ENCODE assay signal across 26 cellular contexts in genomic region chr11:132590986-132591385, GRCh38.
"Had no signal": no experiment of that assay in that cellular context is flagged by ENCODE, and none has a peak within 500 bp of the region (broad histone marks: within the 10 kb centered on the region; RNA-seq: fewer than 3 reads in every experiment).

No MANE protein-coding gene starts in this region.

- H3K36me3 ChIP-seq: cardiac muscle cell had no signal

- H3K4me3 ChIP-seq: cardiac muscle cell, PC-9, SK-N-MC had no signal

- H3K27ac ChIP-seq: cardiac muscle cell, KMS-11, PC-9, RWPE1, SK-N-MC had no signal

- DNase-seq: activated CD4-positive, alpha-beta T cell treated with anti-CD3 and anti-CD28 coated beads, Interleukin-2, amount 10 ng/mL, durations not matched to agents 24 days and 14 days; activated CD4-positive, alpha-beta T cell treated with anti-CD3 and anti-CD28 coated beads, Interleukin-2, amount 50 U/mL, for 4 hours; activated CD8-positive, alpha-beta T cell treated with anti-CD3 and anti-CD28 coated beads for 36 hours; activated effector memory CD4-positive, alpha-beta T cell treated with anti-CD3 and anti-CD28 coated beads, Interleukin-2, amount 50 U/mL, for 16 hours; activated naive CD4-positive, alpha-beta T cell; activated naive CD4-positive, alpha-beta T cell treated with anti-CD3 and anti-CD28 coated beads, Interleukin-2, amount 50 U/mL, for 16 hours; activated naive CD8-positive, alpha-beta T cell treated with anti-CD3 and anti-CD28 coated beads for 36 hours; activated T-cell treated with anti-CD3 and anti-CD28 coated beads, Interleukin-2, amount 50 U/mL, for 1 hour; activated T-cell treated with anti-CD3 and anti-CD28 coated beads, Interleukin-2, amount 50 U/mL, for 72 hours; amniotic stem cell; aorta; NCI-H1092 treated with DMSO at 0.1 percent for 48 hours; NCI-H1694; NCI-H1930; NCI-H2081 treated with DMSO at 0.1 percent for 48 hours; NCI-H2171; NCI-H510A; NCI-H526; PC-9; Right ventricle myocardium superior; T1000 had no signal

- H3K27me3 ChIP-seq: cardiac muscle cell had no signal

- ATAC-seq: activated CD8-positive, alpha-beta T cell treated with anti-CD3 and anti-CD28 coated beads for 36 hours; activated T-cell treated with anti-CD3 and anti-CD28 coated beads, Interleukin-2, amount 50 U/mL, for 72 hours; activated T-helper 17 cell treated with anti-CD3 and anti-CD28 coated beads, Interleukin-2, amount 50 U/mL, for 72 hours had no signal
